ENCODE assay signal across 11 cellular contexts in genomic region chr6:137883400-137883888, GRCh38. TPM values are rescaled to one million over a fixed set of nuclear protein-coding genes. Genes with fewer than 3 reads are reported as not detected.
DNase-seq lines count a peak whose midpoint lies in the region; ATAC-seq and TF ChIP-seq lines count a peak whose summit lies in the region.
"Had no signal": no experiment of that assay in that cellular context is flagged by ENCODE, and none has a peak within 500 bp of the region (broad histone marks: within the 10 kb centered on the region; RNA-seq: fewer than 3 reads in every experiment).

No MANE protein-coding gene starts in this region.

- H3K36me3 ChIP-seq in left ventricle myocardium inferior (peaks cover 49% of the 10 kb centered on the region), suprapubic skin (peaks cover 45% of the 10 kb centered on the region)

- H3K27me3 Mint-ChIP-seq in activated CD4-positive, alpha-beta T cell treated with anti-CD3 and anti-CD28 coated beads, Interleukin-2, amount 10 ng/mL, durations not matched to agents 7 days and 5 days: no peaks in the 10 kb centered on the region
- no peaks in the 10 kb centered on the region for H3K27me3 Mint-ChIP-seq in activated CD4-positive, alpha-beta memory T cell treated with anti-CD3 and anti-CD28 coated beads for 36 hours
- H3K27me3 Mint-ChIP-seq in stimulated activated naive CD8-positive, alpha-beta T cell treated with anti-CD3 and anti-CD28 coated beads, Interleukin-15, amount 100 ng/mL, for 72 hours: no peaks in the 10 kb centered on the region

- POLR2A ChIA-PET in activated CD4-positive, alpha-beta T cell treated with anti-CD3 and anti-CD28 coated beads, Interleukin-2, amount 10 ng/mL, durations not matched to agents 7 days and 5 days (lab: Charles Lee): interaction anchor here (1.1 kb wide), 1 partner anchor 13 kb away, joined by 4 read pairs; no protein-coding TSS in a partner anchor
- POLR2A ChIA-PET in activated CD4-positive, alpha-beta memory T cell treated with anti-CD3 and anti-CD28 coated beads for 36 hours (lab: Charles Lee): interaction anchor here (0.8 to 5.0 kb wide), 9 partner anchors 8 to 175 kb away, joined by 3 to 49 read pairs (median 4); no protein-coding TSS in a partner anchor

- H3K4me3 Mint-ChIP-seq in activated CD4-positive, alpha-beta T cell treated with anti-CD3 and anti-CD28 coated beads, Interleukin-2, amount 10 ng/mL, durations not matched to agents 7 days and 5 days: no peak overlapping the region
- no peak overlapping the region for H3K4me3 Mint-ChIP-seq in activated CD4-positive, alpha-beta memory T cell treated with anti-CD3 and anti-CD28 coated beads for 36 hours
- H3K4me3 Mint-ChIP-seq in stimulated activated naive CD8-positive, alpha-beta T cell treated with anti-CD3 and anti-CD28 coated beads, Interleukin-15, amount 100 ng/mL, for 72 hours: peak overlapping the region; percentile 34 to 40

- TF ChIP-seq CTCF in left ventricle myocardium inferior (IDR thresholded peaks at IDR 0.05; ENCODE audit: borderline replicate concordance): no peak
- no peak for TF ChIP-seq CTCF in suprapubic skin (IDR thresholded peaks at IDR 0.05)

- TF ChIP-seq EP300 in suprapubic skin (IDR thresholded peaks at IDR 0.05): no peak

- H3K27me3 ChIP-seq in left ventricle myocardium inferior (ENCODE audit: low read depth) (no peaks in the 10 kb centered on the region), suprapubic skin (no peaks in the 10 kb centered on the region)
- H3K27me3 ChIP-seq: esophagus squamous epithelium, transverse colon had no signal

- peak overlapping the region; percentile 91 for H3K27ac Mint-ChIP-seq in activated CD4-positive, alpha-beta T cell treated with anti-CD3 and anti-CD28 coated beads, Interleukin-2, amount 10 ng/mL, durations not matched to agents 7 days and 5 days
- H3K27ac Mint-ChIP-seq in activated CD4-positive, alpha-beta memory T cell treated with anti-CD3 and anti-CD28 coated beads for 36 hours: peak overlapping the region; percentile 86
- H3K27ac Mint-ChIP-seq in stimulated activated naive CD8-positive, alpha-beta T cell treated with anti-CD3 and anti-CD28 coated beads, Interleukin-15, amount 100 ng/mL, for 72 hours: peak overlapping the region; percentile 71 to 98

- H3K9me3 ChIP-seq in left ventricle myocardium inferior (replicated peaks) (peaks cover 16% of the 10 kb centered on the region), suprapubic skin (no peaks in the 10 kb centered on the region)
- H3K9me3 ChIP-seq: esophagus squamous epithelium, transverse colon had no signal

- H3K4me3 ChIP-seq in left ventricle myocardium inferior (no peak overlapping the region), suprapubic skin (no peak overlapping the region)
- H3K4me3 ChIP-seq: esophagus squamous epithelium, transverse colon had no signal

- WGBS in suprapubic skin: 73% methylated on average over 6 of the region's 6 CpGs

- DNase-seq in activated CD4-positive, alpha-beta T cell treated with anti-CD3 and anti-CD28 coated beads, Interleukin-2, amount 10 ng/mL, durations not matched to agents 7 days and 5 days: no peak
- no peak for DNase-seq in activated CD4-positive, alpha-beta T cell treated with anti-CD3 and anti-CD28 coated beads for 48 hours
- peak; percentile 42 for DNase-seq in activated CD4-positive, alpha-beta memory T cell treated with anti-CD3 and anti-CD28 coated beads for 36 hours
- DNase-seq in left ventricle myocardium inferior: peak; percentile 30
- DNase-seq in stimulated activated naive CD8-positive, alpha-beta T cell treated with anti-CD3 and anti-CD28 coated beads, Interleukin-15, amount 100 ng/mL, for 72 hours: no peak
- DNase-seq in suprapubic skin (ENCODE audit: low spot score in 2 of 2): no peak
- DNase-seq in cortex of kidney (lab: John Stamatoyannopoulos, UW): no peak
- DNase-seq: activated CD4-positive, CD25-positive, alpha-beta regulatory T cell; esophagus squamous epithelium; transverse colon had no signal

- H3K36me3 Mint-ChIP-seq in activated CD4-positive, alpha-beta T cell treated with anti-CD3 and anti-CD28 coated beads, Interleukin-2, amount 10 ng/mL, durations not matched to agents 7 days and 5 days (ENCODE audit: low read depth): peaks cover 74% of the 10 kb centered on the region
- peaks cover 70% of the 10 kb centered on the region for H3K36me3 Mint-ChIP-seq in activated CD4-positive, alpha-beta memory T cell treated with anti-CD3 and anti-CD28 coated beads for 36 hours

- peaks cover 14% of the 10 kb centered on the region for H3K9me3 Mint-ChIP-seq in activated CD4-positive, alpha-beta T cell treated with anti-CD3 and anti-CD28 coated beads, Interleukin-2, amount 10 ng/mL, durations not matched to agents 7 days and 5 days
- H3K9me3 Mint-ChIP-seq in activated CD4-positive, alpha-beta memory T cell treated with anti-CD3 and anti-CD28 coated beads for 36 hours: peaks cover 31% of the 10 kb centered on the region
- peaks cover 10 to 21% of the 10 kb centered on the region in 2 donors for H3K9me3 Mint-ChIP-seq in stimulated activated naive CD8-positive, alpha-beta T cell treated with anti-CD3 and anti-CD28 coated beads, Interleukin-15, amount 100 ng/mL, for 72 hours

- intact Hi-C loops in activated CD4-positive, alpha-beta memory T cell treated with anti-CD3 and anti-CD28 coated beads for 36 hours (cut with micrococcal nuclease): loop anchor here (2.0 kb wide), 1 partner anchor 61 kb away; no protein-coding TSS in a partner anchor
- intact Hi-C loops in left ventricle myocardium inferior (cut with micrococcal nuclease): no loop called here

- TF ChIP-seq POLR2A in suprapubic skin (IDR thresholded peaks at IDR 0.05): peak in 1 of 2 donors; percentile 10

- peak overlapping the region; percentile 44 for H3K27ac ChIP-seq in left ventricle myocardium inferior (replicated peaks)
- no peak overlapping the region for H3K27ac ChIP-seq in suprapubic skin

- ATAC-seq in stimulated activated naive CD8-positive, alpha-beta T cell treated with anti-CD3 and anti-CD28 coated beads, Interleukin-15, amount 100 ng/mL, for 72 hours: peak; percentile 31
- ATAC-seq in GM18870 (IDR thresholded peaks at IDR 0.05; ENCODE audit: unreplicated experiment): no peak

- CTCF ChIA-PET in activated CD4-positive, alpha-beta T cell treated with anti-CD3 and anti-CD28 coated beads, Interleukin-2, amount 10 ng/mL, durations not matched to agents 7 days and 5 days (lab: Charles Lee): interaction anchor here (0.6 to 2.3 kb wide), 6 partner anchors 9 to 69 kb away, joined by 3 to 12 read pairs (median 6); partner anchors contain the start of gene TNFAIP3
- CTCF ChIA-PET in activated CD4-positive, alpha-beta memory T cell treated with anti-CD3 and anti-CD28 coated beads for 36 hours (lab: Charles Lee): interaction anchor here (0.7 to 8.7 kb wide), 14 partner anchors 13 to 545 kb away, joined by 3 to 74 read pairs (median 4); partner anchors contain the start of gene TNFAIP3

- H3K4me1 ChIP-seq in left ventricle myocardium inferior: peaks cover 36% of the 10 kb centered on the region
- peaks cover 24% of the 10 kb centered on the region for H3K4me1 ChIP-seq in suprapubic skin

- H3K4me1 Mint-ChIP-seq in activated CD4-positive, alpha-beta T cell treated with anti-CD3 and anti-CD28 coated beads, Interleukin-2, amount 10 ng/mL, durations not matched to agents 7 days and 5 days: peaks cover 53% of the 10 kb centered on the region
- H3K4me1 Mint-ChIP-seq in activated CD4-positive, alpha-beta memory T cell treated with anti-CD3 and anti-CD28 coated beads for 36 hours (ENCODE audit: low read depth): peaks cover 51% of the 10 kb centered on the region
- peaks cover 58% of the 10 kb centered on the region for H3K4me1 Mint-ChIP-seq in stimulated activated naive CD8-positive, alpha-beta T cell treated with anti-CD3 and anti-CD28 coated beads, Interleukin-15, amount 100 ng/mL, for 72 hours

RNA-seq across cellular contexts. Expression of gene TNFAIP3, which starts 16.4 kb away (rescaled TPM):
- total RNA-seq in activated CD4-positive, alpha-beta T cell treated with anti-CD3 and anti-CD28 coated beads, Interleukin-2, amount 10 ng/mL, durations not matched to agents 7 days and 5 days: 10 to 100 TPM; 41.8 to 43.9 TPM
- 100 to 1,000 TPM; 259 to 267 TPM for total RNA-seq in activated CD4-positive, alpha-beta memory T cell treated with anti-CD3 and anti-CD28 coated beads for 36 hours
- total RNA-seq in left ventricle myocardium inferior: 7.0 TPM
- 100 to 1,000 TPM in 3 of 4 donors, 10 to 100 TPM in 1; 64.1 to 146 (median 111) TPM for total RNA-seq in suprapubic skin

Comparison
In these comparisons a context has a peak if more than half of its experiments do, and no peak if none do; other contexts are left out.
1. DNase-seq: peak in activated CD4-positive, alpha-beta memory T cell treated with anti-CD3 and anti-CD28 coated beads for 36 hours (single experiment) and left ventricle myocardium inferior (single experiment); none in activated CD4-positive, alpha-beta T cell treated with anti-CD3 and anti-CD28 coated beads, Interleukin-2, amount 10 ng/mL, durations not matched to agents 7 days and 5 days (single experiment), activated CD4-positive, alpha-beta T cell treated with anti-CD3 and anti-CD28 coated beads for 48 hours (single experiment), stimulated activated naive CD8-positive, alpha-beta T cell treated with anti-CD3 and anti-CD28 coated beads, Interleukin-15, amount 100 ng/mL, for 72 hours (0 of 2), suprapubic skin (0 of 2) and cortex of kidney (single experiment).
2. H3K4me3 Mint-ChIP-seq: peak in stimulated activated naive CD8-positive, alpha-beta T cell treated with anti-CD3 and anti-CD28 coated beads, Interleukin-15, amount 100 ng/mL, for 72 hours (2 of 2); none in activated CD4-positive, alpha-beta T cell treated with anti-CD3 and anti-CD28 coated beads, Interleukin-2, amount 10 ng/mL, durations not matched to agents 7 days and 5 days (single experiment) and activated CD4-positive, alpha-beta memory T cell treated with anti-CD3 and anti-CD28 coated beads for 36 hours (single experiment).
3. Peak in every context shown above with its lines, with median percentiles within 50 percentile points of each other: H3K27ac Mint-ChIP-seq.